Comparison of ENCODE assay signal across 22 cellular contexts in the genomic region with DNA sequence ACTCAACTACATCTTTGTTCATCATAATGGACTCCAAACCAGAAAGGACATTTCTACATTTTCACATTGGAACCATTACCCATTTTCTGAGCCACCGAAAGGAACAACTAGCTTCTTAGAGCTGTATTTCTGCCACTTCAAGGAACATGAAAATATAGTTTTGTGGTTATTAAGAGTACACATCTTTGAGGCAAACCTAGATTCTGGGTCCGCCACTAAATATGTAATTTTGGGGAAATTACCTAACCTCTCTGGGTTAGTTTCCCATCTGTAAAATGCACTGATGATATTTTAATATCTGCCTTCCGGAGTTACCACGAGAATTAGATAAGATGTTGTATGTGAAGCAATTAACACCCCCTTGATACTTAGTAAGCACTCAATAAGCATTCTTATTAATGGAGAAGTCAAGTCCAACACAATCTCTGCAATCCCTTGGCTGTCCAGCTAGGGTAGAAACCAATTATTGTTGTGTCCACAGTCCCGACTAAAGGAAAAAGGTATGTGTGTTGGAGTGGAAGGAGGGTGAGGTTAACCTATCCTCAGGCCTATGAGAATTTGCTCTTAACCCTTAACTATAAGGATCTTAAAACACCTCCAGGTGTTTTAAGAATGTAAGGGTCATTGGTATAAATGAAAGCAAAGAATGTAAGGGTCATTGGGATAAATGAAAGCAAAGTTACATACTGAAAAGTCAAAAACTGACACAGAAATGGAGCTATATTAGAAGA.
"Had no signal": no experiment of that assay in that cellular context is flagged by ENCODE, and none has a peak within 500 bp of the region (broad histone marks: within the 10 kb centered on the region; RNA-seq: fewer than 3 reads in every experiment).

No MANE protein-coding gene starts in this region.

- FAIRE-seq: astrocyte, RCC 7860 had no signal

- H3K27me3 Mint-ChIP-seq: activated CD8-positive, alpha-beta memory T cell treated with anti-CD3 and anti-CD28 coated beads, Interleukin-2, amount 10 ng/mL, durations not matched to agents 7 days and 5 days; activated naive CD8-positive, alpha-beta T cell; activated T-cell treated with anti-CD3 and anti-CD28 coated beads, Interleukin-2, amount 50 U/mL, for 24 hours; brain; central memory CD8-positive, alpha-beta T cell had no signal

- ATAC-seq: activated CD8-positive, alpha-beta memory T cell treated with anti-CD3 and anti-CD28 coated beads, Interleukin-2, amount 10 ng/mL, durations not matched to agents 7 days and 5 days; SK-N-SH treated with all-trans-retinoic acid at 6 μM for 48 hours had no signal

- H3K4me3 Mint-ChIP-seq: activated CD8-positive, alpha-beta memory T cell treated with anti-CD3 and anti-CD28 coated beads, Interleukin-2, amount 10 ng/mL, durations not matched to agents 7 days and 5 days; activated naive CD4-positive, alpha-beta T cell treated with anti-CD3 and anti-CD28 coated beads for 36 hours; activated naive CD8-positive, alpha-beta T cell; activated T-cell treated with anti-CD3 and anti-CD28 coated beads, Interleukin-2, amount 50 U/mL, for 24 hours; activated T-helper 1 cell treated with anti-CD3 and anti-CD28 coated beads, Interleukin-12 subunit alpha, Interleukin-12 subunit beta, Interleukin-2, Interleukin-4 antibody, amounts not matched to agents 30 ng/mL and 10 ng/mL and 1 ng/mL, durations not matched to agents 14 hours and 24 hours and 36 hours; brain; central memory CD8-positive, alpha-beta T cell had no signal

- H3K9me3 Mint-ChIP-seq: activated T-cell treated with anti-CD3 and anti-CD28 coated beads, Interleukin-2, amount 50 U/mL, for 24 hours; central memory CD8-positive, alpha-beta T cell had no signal

- H3K36me3 Mint-ChIP-seq: activated naive CD8-positive, alpha-beta T cell; brain had no signal

- DNase-seq: activated CD4-positive, alpha-beta T cell treated with anti-CD3 and anti-CD28 coated beads for 4 hours; activated CD8-positive, alpha-beta memory T cell treated with anti-CD3 and anti-CD28 coated beads, Interleukin-2, amount 10 ng/mL, durations not matched to agents 7 days and 5 days; activated effector memory CD4-positive, alpha-beta T cell treated with anti-CD3 and anti-CD28 coated beads, Interleukin-2, amount 50 U/mL, for 16 hours; activated naive CD4-positive, alpha-beta T cell treated with anti-CD3 and anti-CD28 coated beads for 36 hours; activated T-cell treated with anti-CD3 and anti-CD28 coated beads, Interleukin-2, amount 50 U/mL, for 24 hours; amygdala; NCI-H1092 treated with DMSO at 0.1 percent for 48 hours; NCI-H1417 treated with DMSO at 0.1 percent for 48 hours; NCI-H1694 treated with DMSO at 0.1 percent for 48 hours; NCI-H2029 treated with DMSO at 0.1 percent for 48 hours; NCI-H510A treated with DMSO at 0.1 percent for 48 hours; NCI-H69; NK-92 treated with Interleukin-12 subunit alpha and Interleukin-12 subunit beta, amount 100 ng/mL, for 24 hours; SHP77; SW 1271 had no signal

- H3K27ac Mint-ChIP-seq: activated CD8-positive, alpha-beta memory T cell treated with anti-CD3 and anti-CD28 coated beads, Interleukin-2, amount 10 ng/mL, durations not matched to agents 7 days and 5 days; activated naive CD4-positive, alpha-beta T cell treated with anti-CD3 and anti-CD28 coated beads for 36 hours; activated naive CD8-positive, alpha-beta T cell; activated T-cell treated with anti-CD3 and anti-CD28 coated beads, Interleukin-2, amount 50 U/mL, for 24 hours; activated T-helper 1 cell treated with anti-CD3 and anti-CD28 coated beads, Interleukin-12 subunit alpha, Interleukin-12 subunit beta, Interleukin-2, Interleukin-4 antibody, amounts not matched to agents 30 ng/mL and 10 ng/mL and 1 ng/mL, durations not matched to agents 14 hours and 24 hours and 36 hours; brain had no signal

- H3K4me1 Mint-ChIP-seq: brain had no signal
